Comparison of ENCODE assay signal across 35 cellular contexts in genomic region chr11:11482726-11483125, GRCh38.
"Had no signal": no experiment of that assay in that cellular context is flagged by ENCODE, and none has a peak within 500 bp of the region (broad histone marks: within the 10 kb centered on the region; RNA-seq: fewer than 3 reads in every experiment).

No MANE protein-coding gene starts in this region.

- H3K36me3 Mint-ChIP-seq: activated naive CD4-positive, alpha-beta T cell treated with anti-CD3 and anti-CD28 coated beads, Interleukin-2, amount 50 U/mL, for 72 hours; activated naive CD8-positive, alpha-beta T cell treated with anti-CD3 and anti-CD28 coated beads for 36 hours; brain; WTC11 had no signal

- H3K9me3 Mint-ChIP-seq: activated CD4-positive, alpha-beta memory T cell treated with anti-CD3 and anti-CD28 coated beads, Interleukin-2, amount 10 ng/mL, durations not matched to agents 7 days and 5 days; activated CD4-positive, alpha-beta T cell treated with anti-CD3 and anti-CD28 coated beads, Interleukin-2, amount 10 ng/mL, durations not matched to agents 7 days and 5 days; activated naive CD4-positive, alpha-beta T cell treated with anti-CD3 and anti-CD28 coated beads for 36 hours; activated naive CD4-positive, alpha-beta T cell treated with anti-CD3 and anti-CD28 coated beads, Interleukin-2, amount 50 U/mL, for 72 hours; activated naive CD8-positive, alpha-beta T cell treated with anti-CD3 and anti-CD28 coated beads for 36 hours; activated T-cell treated with anti-CD3 and anti-CD28 coated beads, Interleukin-2, amount 50 U/mL, for 4 hours; activated T-cell treated with anti-CD3 and anti-CD28 coated beads, Interleukin-2, amount 50 U/mL, for 72 hours; activated T-helper 1 cell treated with anti-CD3 and anti-CD28 coated beads, Interleukin-12 subunit alpha, Interleukin-12 subunit beta, Interleukin-2, Interleukin-4 antibody, amounts not matched to agents 30 ng/mL and 10 ng/mL and 1 ng/mL, durations not matched to agents 14 hours and 24 hours and 36 hours; activated T-helper 17 cell treated with anti-CD3 and anti-CD28 coated beads, Interleukin-2, amount 50 U/mL, for 72 hours; brain; T-helper 1 cell treated with Interleukin-12 subunit alpha and Interleukin-12 subunit beta and Interleukin-4 antibody, amounts not matched to agents 30 μg/mL and 1 μg/mL, for 36 hours; T-helper 2 cell treated with Interferon-gamma antibody and Interleukin-4, amounts not matched to agents 5 μg/mL and 100 μg/mL, for 36 hours; WTC11 had no signal

- H3K27ac ChIP-seq: adrenal gland, cardiac muscle cell, WERI-Rb-1 had no signal

- H3K27me3 Mint-ChIP-seq: activated naive CD8-positive, alpha-beta T cell treated with anti-CD3 and anti-CD28 coated beads for 36 hours had no signal

- H3K4me3 ChIP-seq: adrenal gland, cardiac muscle cell had no signal

- DNase-seq: activated CD4-positive, alpha-beta memory T cell treated with anti-CD3 and anti-CD28 coated beads, Interleukin-2, amount 10 ng/mL, durations not matched to agents 7 days and 5 days; activated CD4-positive, alpha-beta T cell treated with anti-CD3 and anti-CD28 coated beads for 1 hour; activated CD4-positive, alpha-beta T cell treated with anti-CD3 and anti-CD28 coated beads for 36 hours; activated CD4-positive, alpha-beta T cell treated with anti-CD3 and anti-CD28 coated beads for 48 hours; activated CD4-positive, alpha-beta T cell treated with anti-CD3 and anti-CD28 coated beads, Interleukin-2, amount 10 ng/mL, durations not matched to agents 7 days and 5 days; activated CD4-positive, alpha-beta T cell treated with anti-CD3 and anti-CD28 coated beads, Interleukin-2, amount 50 U/mL, for 48 hours; activated CD4-positive, CD25-positive, alpha-beta regulatory T cell; activated CD8-positive, alpha-beta memory T cell treated with anti-CD3 and anti-CD28 coated beads, Interleukin-2, amount 50 U/mL, for 4 hours; activated CD8-positive, alpha-beta T cell treated with anti-CD3 and anti-CD28 coated beads, Interleukin-2, amount 10 ng/mL, durations not matched to agents 7 days and 5 days; activated effector memory CD4-positive, alpha-beta T cell treated with anti-CD3 and anti-CD28 coated beads, Interleukin-2, amount 50 U/mL, for 16 hours; activated gamma-delta T cell treated with Interleukin-2 at 50 U/mL for 16 hours; activated naive CD4-positive, alpha-beta T cell; activated naive CD4-positive, alpha-beta T cell treated with anti-CD3 and anti-CD28 coated beads for 36 hours; activated naive CD4-positive, alpha-beta T cell treated with anti-CD3 and anti-CD28 coated beads, Interleukin-2, amount 50 U/mL, for 16 hours; activated naive CD8-positive, alpha-beta T cell treated with anti-CD3 and anti-CD28 coated beads for 36 hours; activated T-cell treated with anti-CD3 and anti-CD28 coated beads for 4 hours; activated T-cell treated with anti-CD3 and anti-CD28 coated beads, Interleukin-2, amount 50 U/mL, for 1 hour; activated T-cell treated with anti-CD3 and anti-CD28 coated beads, Interleukin-2, amount 50 U/mL, for 4 hours; activated T-cell treated with anti-CD3 and anti-CD28 coated beads, Interleukin-2, amount 50 U/mL, for 72 hours; adrenal gland; amniotic stem cell; aorta; central memory CD4-positive, alpha-beta T cell; T-helper 1 cell; T-helper 2 cell; T-helper 9 cell; WERI-Rb-1 had no signal

- H3K4me1 ChIP-seq: adrenal gland had no signal

- H3K27ac Mint-ChIP-seq: activated CD4-positive, alpha-beta memory T cell treated with anti-CD3 and anti-CD28 coated beads, Interleukin-2, amount 10 ng/mL, durations not matched to agents 7 days and 5 days; activated CD4-positive, alpha-beta T cell treated with anti-CD3 and anti-CD28 coated beads for 36 hours; activated CD4-positive, alpha-beta T cell treated with anti-CD3 and anti-CD28 coated beads, Interleukin-2, amount 10 ng/mL, durations not matched to agents 7 days and 5 days; activated CD8-positive, alpha-beta T cell treated with anti-CD3 and anti-CD28 coated beads, Interleukin-2, amount 10 ng/mL, durations not matched to agents 7 days and 5 days; activated naive CD4-positive, alpha-beta T cell treated with anti-CD3 and anti-CD28 coated beads for 36 hours; activated naive CD4-positive, alpha-beta T cell treated with anti-CD3 and anti-CD28 coated beads, Interleukin-2, amount 50 U/mL, for 72 hours; activated naive CD8-positive, alpha-beta T cell treated with anti-CD3 and anti-CD28 coated beads for 36 hours; activated T-cell treated with anti-CD3 and anti-CD28 coated beads, Interleukin-2, amount 50 U/mL, for 72 hours; activated T-helper 1 cell treated with anti-CD3 and anti-CD28 coated beads, Interleukin-12 subunit alpha, Interleukin-12 subunit beta, Interleukin-2, Interleukin-4 antibody, amounts not matched to agents 30 ng/mL and 10 ng/mL and 1 ng/mL, durations not matched to agents 14 hours and 24 hours and 36 hours; activated T-helper 17 cell treated with anti-CD3 and anti-CD28 coated beads, Interleukin-2, amount 50 U/mL, for 72 hours; T-helper 1 cell treated with Interleukin-12 subunit alpha and Interleukin-12 subunit beta and Interleukin-4 antibody, amounts not matched to agents 30 μg/mL and 1 μg/mL, for 36 hours; T-helper 2 cell treated with Interferon-gamma antibody and Interleukin-4, amounts not matched to agents 5 μg/mL and 100 μg/mL, for 36 hours; WTC11 had no signal

- H3K4me1 Mint-ChIP-seq: activated CD4-positive, alpha-beta memory T cell treated with anti-CD3 and anti-CD28 coated beads, Interleukin-2, amount 10 ng/mL, durations not matched to agents 7 days and 5 days; activated CD4-positive, alpha-beta T cell treated with anti-CD3 and anti-CD28 coated beads for 36 hours; activated CD4-positive, alpha-beta T cell treated with anti-CD3 and anti-CD28 coated beads, Interleukin-2, amount 10 ng/mL, durations not matched to agents 7 days and 5 days; activated naive CD8-positive, alpha-beta T cell treated with anti-CD3 and anti-CD28 coated beads for 36 hours; activated T-helper 17 cell treated with anti-CD3 and anti-CD28 coated beads, Interleukin-2, amount 50 U/mL, for 72 hours had no signal

- H3K4me3 Mint-ChIP-seq: activated CD4-positive, alpha-beta memory T cell treated with anti-CD3 and anti-CD28 coated beads, Interleukin-2, amount 10 ng/mL, durations not matched to agents 7 days and 5 days; activated CD4-positive, alpha-beta T cell treated with anti-CD3 and anti-CD28 coated beads for 36 hours; activated CD4-positive, alpha-beta T cell treated with anti-CD3 and anti-CD28 coated beads, Interleukin-2, amount 10 ng/mL, durations not matched to agents 7 days and 5 days; activated CD8-positive, alpha-beta T cell treated with anti-CD3 and anti-CD28 coated beads, Interleukin-2, amount 10 ng/mL, durations not matched to agents 7 days and 5 days; activated naive CD4-positive, alpha-beta T cell treated with anti-CD3 and anti-CD28 coated beads for 36 hours; activated naive CD8-positive, alpha-beta T cell treated with anti-CD3 and anti-CD28 coated beads for 36 hours; activated T-cell treated with anti-CD3 and anti-CD28 coated beads, Interleukin-2, amount 50 U/mL, for 4 hours; activated T-cell treated with anti-CD3 and anti-CD28 coated beads, Interleukin-2, amount 50 U/mL, for 72 hours; activated T-helper 1 cell treated with anti-CD3 and anti-CD28 coated beads, Interleukin-12 subunit alpha, Interleukin-12 subunit beta, Interleukin-2, Interleukin-4 antibody, amounts not matched to agents 30 ng/mL and 10 ng/mL and 1 ng/mL, durations not matched to agents 14 hours and 24 hours and 36 hours; activated T-helper 17 cell treated with anti-CD3 and anti-CD28 coated beads, Interleukin-2, amount 50 U/mL, for 72 hours; brain; T-helper 1 cell treated with Interleukin-12 subunit alpha and Interleukin-12 subunit beta and Interleukin-4 antibody, amounts not matched to agents 30 μg/mL and 1 μg/mL, for 36 hours; T-helper 2 cell treated with Interferon-gamma antibody and Interleukin-4, amounts not matched to agents 5 μg/mL and 100 μg/mL, for 36 hours; WTC11 had no signal

- ATAC-seq: activated CD4-positive, alpha-beta T cell treated with anti-CD3 and anti-CD28 coated beads for 36 hours; activated CD8-positive, alpha-beta T cell treated with anti-CD3 and anti-CD28 coated beads, Interleukin-2, amount 10 ng/mL, durations not matched to agents 7 days and 5 days; activated naive CD4-positive, alpha-beta T cell treated with anti-CD3 and anti-CD28 coated beads, Interleukin-2, amount 50 U/mL, for 72 hours; activated T-cell treated with anti-CD3 and anti-CD28 coated beads, Interleukin-2, amount 50 U/mL, for 4 hours; activated T-cell treated with anti-CD3 and anti-CD28 coated beads, Interleukin-2, amount 50 U/mL, for 72 hours; activated T-helper 17 cell treated with anti-CD3 and anti-CD28 coated beads, Interleukin-2, amount 50 U/mL, for 72 hours; WTC11 had no signal

- H3K36me3 ChIP-seq: adrenal gland, cardiac muscle cell, WERI-Rb-1 had no signal

- H3K27me3 ChIP-seq: adrenal gland, cardiac muscle cell had no signal

- H3K9me3 ChIP-seq: adrenal gland had no signal
